ENCODE assay signal across 7 cellular contexts in the genomic region with DNA sequence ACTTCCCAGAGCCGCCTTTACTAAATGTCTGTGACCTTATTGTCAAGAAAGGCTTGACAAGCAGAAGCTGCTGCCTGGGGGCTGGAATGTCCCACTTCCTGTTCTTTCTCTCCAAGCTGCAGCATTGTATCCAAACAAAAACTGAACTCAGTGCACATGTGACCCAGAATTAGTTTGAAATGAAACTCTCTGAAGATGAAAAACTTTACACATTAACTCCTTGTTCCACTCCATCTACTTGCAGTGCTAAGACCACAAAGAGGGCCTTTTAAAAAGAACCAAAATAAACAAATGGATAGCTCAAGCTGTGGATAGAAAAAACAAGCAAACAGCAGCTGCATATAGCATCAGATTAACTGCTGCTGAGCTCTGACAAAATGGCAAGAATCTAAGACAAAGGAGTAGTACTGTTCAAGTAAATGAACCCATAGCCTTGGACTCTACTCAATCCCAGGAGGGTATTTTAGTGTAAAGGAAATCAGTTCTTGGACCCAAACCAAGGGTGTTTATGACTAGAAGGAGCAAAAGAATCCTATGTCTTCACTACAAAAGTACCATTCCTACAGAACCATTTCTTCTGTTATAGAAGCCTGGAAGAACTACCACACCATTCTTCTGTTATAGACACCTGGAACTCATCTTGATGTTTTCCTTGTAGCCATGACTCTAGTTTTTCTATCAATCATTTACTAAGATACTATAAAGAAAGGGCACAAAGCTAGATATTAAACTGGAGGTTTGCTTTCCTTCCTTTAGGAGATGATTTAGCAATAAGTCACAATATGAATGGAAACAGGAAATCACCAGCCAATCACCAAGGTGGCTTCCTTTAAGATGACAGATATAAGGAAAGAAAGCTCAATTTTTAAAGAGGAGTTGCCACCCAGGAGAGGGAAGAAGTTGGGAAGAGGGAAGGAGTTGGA.
DNase-seq lines count a peak whose midpoint lies in the region; ATAC-seq, FAIRE-seq and TF ChIP-seq lines count a peak whose summit lies in the region.

No MANE protein-coding gene starts in this region.

- peak overlapping the region; percentile 73 for H3K18ac ChIP-seq in neuronal stem cell (ENCODE audit: low read length)

- H4K20me1 ChIP-seq in astrocyte (ENCODE audit: insufficient read depth, low read length): no peaks in the 10 kb centered on the region

- H3K23ac ChIP-seq in neuronal stem cell (ENCODE audit: low read depth, low read length, poor library complexity): no peak overlapping the region

- no peak overlapping the region for H2BK5ac ChIP-seq in neuronal stem cell (ENCODE audit: low read length)

- no peak overlapping the region for H2AK5ac ChIP-seq in neuronal stem cell (ENCODE audit: low read depth, low read length)

- H3K4me1 ChIP-seq in astrocyte (ENCODE audit: insufficient read depth, low read length): peaks cover 30% of the 10 kb centered on the region
- peaks cover 12 to 37% of the 10 kb centered on the region in 2 donors for H3K4me1 ChIP-seq in neuronal stem cell (ENCODE audit: control insufficient read depth in 2 of 2, insufficient read depth in 1 of 2, low read depth in 1 of 2, low read length in 2 of 2)

- H2AFZ ChIP-seq in astrocyte (ENCODE audit: low read depth, low read length): no peak overlapping the region
- H2AFZ ChIP-seq in neuronal stem cell (ENCODE audit: low read length): peak overlapping the region; percentile 53

- no peaks in the 10 kb centered on the region for H3K36me3 ChIP-seq in astrocyte (ENCODE audit: insufficient read depth, low read length)
- H3K36me3 ChIP-seq in neuronal stem cell (replicated peaks in 1 of 2; ENCODE audit: control insufficient read depth in 2 of 2, insufficient read depth in 2 of 2, low read length in 2 of 2): no peaks in the 10 kb centered on the region

- no peaks in the 10 kb centered on the region for H3K36me3 Mint-ChIP-seq in astrocyte (ENCODE audit: low read depth, unreplicated experiment)

- H2BK12ac ChIP-seq in neuronal stem cell (ENCODE audit: low read length): no peak overlapping the region

- no peaks in the 10 kb centered on the region for H3K79me2 ChIP-seq in astrocyte (ENCODE audit: insufficient read depth, low read length)

- H4K8ac ChIP-seq in neuronal stem cell (ENCODE audit: low read depth, low read length): no peak overlapping the region

- no peaks in the 10 kb centered on the region for H3K27me3 ChIP-seq in astrocyte (ENCODE audit: insufficient read depth, low read length)
- no peaks in the 10 kb centered on the region for H3K27me3 ChIP-seq in neuronal stem cell (ENCODE audit: control insufficient read depth in 3 of 3, insufficient read depth in 3 of 3, low read depth in 1 of 3, low read length in 3 of 3)

- no peaks in the 10 kb centered on the region for H3K27me3 Mint-ChIP-seq in astrocyte (ENCODE audit: low read depth, unreplicated experiment)

- H3K4me3 ChIP-seq in astrocyte (ENCODE audit: insufficient read depth, low read depth, low read length) (no peak overlapping the region), neuronal stem cell (ENCODE audit: low read length in 2 of 2) (no peak overlapping the region)

- no peak overlapping the region for H3K27ac ChIP-seq in astrocyte (ENCODE audit: low read depth, low read length)
- H3K27ac ChIP-seq in neuronal stem cell (replicated peaks; ENCODE audit: low read length): no peak overlapping the region

- peak; percentile 43 for DNase-seq in astrocyte (ENCODE audit: low read depth)
- DNase-seq in neuronal stem cell (ENCODE audit: low spot score): no peak
- DNase-seq in activated CD4-positive, alpha-beta T cell treated with anti-CD3 and anti-CD28 coated beads, Interleukin-2, amount 50 U/mL, for 1 hour: no peak
- no peak for DNase-seq in HTR-8/SVneo (ENCODE audit: insufficient read length, low spot score)

- peaks cover 55% of the 10 kb centered on the region for H3K4me1 Mint-ChIP-seq in astrocyte (ENCODE audit: low read depth, unreplicated experiment)

- no peak overlapping the region for H3K14ac ChIP-seq in neuronal stem cell (ENCODE audit: low read length)

- ATAC-seq in GM19395 (IDR thresholded peaks at IDR 0.05; ENCODE audit: unreplicated experiment) (peak; percentile 86), HG03060 (IDR thresholded peaks at IDR 0.05; ENCODE audit: low read depth, unreplicated experiment) (peak; percentile 65), esophagus mucosa (no peak)

- H2BK15ac ChIP-seq in neuronal stem cell (ENCODE audit: low read length): no peak overlapping the region

- no peak overlapping the region for H2BK120ac ChIP-seq in neuronal stem cell (ENCODE audit: low read depth, low read length)

- H3K4me3 Mint-ChIP-seq in astrocyte (ENCODE audit: unreplicated experiment): no peak overlapping the region

- no peaks in the 10 kb centered on the region for H3K9me3 ChIP-seq in astrocyte (ENCODE audit: insufficient read depth, low read depth, low read length)
- H3K9me3 ChIP-seq in neuronal stem cell (replicated peaks in 1 of 2; ENCODE audit: control insufficient read depth in 2 of 2, insufficient read depth in 1 of 2, low read depth in 1 of 2, low read length in 2 of 2): no peaks in the 10 kb centered on the region

- peak overlapping the region; percentile 89 for H3K27ac Mint-ChIP-seq in astrocyte (ENCODE audit: unreplicated experiment)

- TF ChIP-seq CTCF in astrocyte (IDR thresholded peaks at IDR 0.05; ENCODE audit: insufficient read depth, low read depth, low read length): no peak

- no CpG with 5 or more reads among the region's 1 CpG for WGBS in neuronal stem cell (ENCODE audit: extremely low coverage in 2 of 2, insufficient read length in 2 of 2, insufficient replicate concordance in 1 of 2), 2 donors

- H3K79me1 ChIP-seq in neuronal stem cell (ENCODE audit: low read depth, low read length): no peaks in the 10 kb centered on the region

- H3K9ac ChIP-seq in astrocyte (ENCODE audit: low read length): no peak overlapping the region
- no peak overlapping the region for H3K9ac ChIP-seq in neuronal stem cell (ENCODE audit: low read depth, low read length, poor library complexity)

- FAIRE-seq in astrocyte (lab: Jason Lieb, UNC) (no peak), HTR-8/SVneo (lab: Jason Lieb, UNC) (no peak)

- H3K9me3 Mint-ChIP-seq in astrocyte (ENCODE audit: unreplicated experiment): peaks cover 2% of the 10 kb centered on the region

- H3K4me2 ChIP-seq in astrocyte (ENCODE audit: low read length) (peak overlapping the region; percentile 11), neuronal stem cell (ENCODE audit: insufficient read depth, low read length, poor library complexity, severe bottlenecking) (no peak overlapping the region)

- no peak overlapping the region for H4K91ac ChIP-seq in neuronal stem cell (ENCODE audit: low read depth, low read length, poor library complexity)

- H3K4ac ChIP-seq in neuronal stem cell (ENCODE audit: low read length): no peak overlapping the region
